8 cellular contexts compared by ENCODE assay signal in the genomic region with DNA sequence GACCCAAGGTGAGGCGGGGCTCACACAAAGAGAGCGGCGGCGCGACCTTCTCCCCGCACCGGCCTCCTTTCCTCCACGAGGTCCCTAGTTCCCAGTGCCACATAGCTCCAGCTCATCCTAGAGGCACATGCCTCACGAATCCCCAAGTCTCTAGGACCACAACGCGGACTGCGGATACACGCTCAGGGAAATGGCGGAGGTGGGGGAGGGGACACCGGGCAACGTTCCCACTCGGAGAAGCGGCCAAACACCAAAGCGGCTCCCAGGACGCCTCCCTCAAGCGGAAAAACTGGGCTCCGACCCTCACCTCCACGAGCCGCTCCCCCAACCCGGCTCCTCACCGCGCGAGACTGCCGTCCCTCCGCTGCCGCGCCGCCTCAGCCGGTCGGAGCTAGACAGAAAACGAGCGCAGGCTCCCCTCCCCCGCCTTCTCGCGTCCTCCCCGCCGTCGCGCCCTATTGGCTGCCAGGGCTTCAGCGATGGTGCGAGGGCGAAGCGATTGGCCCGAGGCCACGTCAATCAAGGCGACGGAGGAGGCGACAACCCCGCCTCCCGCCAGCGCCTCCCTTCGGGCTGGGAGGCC. TPM values are rescaled to one million over a fixed set of nuclear protein-coding genes. Genes with fewer than 3 reads are reported as not detected.
DNase-seq lines count a peak whose midpoint lies in the region; ATAC-seq and TF ChIP-seq lines count a peak whose summit lies in the region.

Gene HNRNPK (minus strand): TSS at position 404 of the 583 bp plus-strand sequence. CDS start 1,963 bp downstream, outside the sequence.

- H3K4me1 Mint-ChIP-seq in IgD-negative memory B cell = peaks cover 30 to 46% (median 34%) of the 10 kb centered on the region in 3 donors

- ATAC-seq in GM21576 (IDR thresholded peaks at IDR 0.05; ENCODE audit: unreplicated experiment) = peak; percentile 83
- peak; percentile 93 for ATAC-seq in mucosa of descending colon

- H3K4me3 ChIP-seq in mucosa of descending colon = peak within 1 kb of the TSS; percentile 92

- H3K36me3 ChIP-seq in mucosa of descending colon (ENCODE audit: low read depth) = peaks cover 19% of the 10 kb centered on the region

- peak within 1 kb of the TSS; percentile 98 to 100 (median 99) for H3K27ac Mint-ChIP-seq in IgD-negative memory B cell

- TF ChIP-seq CTCF in mucosa of descending colon (IDR thresholded peaks at IDR 0.05) = no peak

- intact Hi-C loops in mucosa of descending colon (cut with DNase I, micrococcal nuclease) = loop anchor here in 1 of 2 donors (10.0 kb wide), 1 partner anchor 195 kb away; no protein-coding TSS in a partner anchor

- DNase-seq in DMS153 (lab: John Stamatoyannopoulos, UW) (peak; percentile 94), OCI-M1 (lab: John Stamatoyannopoulos, UW) (peak; percentile 98), activated T-cell treated with anti-CD3 and anti-CD28 coated beads for 48 hours (ENCODE audit: low read depth) (peak; percentile 99), epithelial cell of prostate (ENCODE audit: low read depth, low spot score) (peak; percentile 90), mucosa of descending colon (peak; percentile 99 to 100 (median 99))
- DNase-seq in stimulated activated CD8-positive, alpha-beta memory T cell treated with anti-CD3 and anti-CD28 coated beads, Interleukin-4, amount 100 ng/mL, for 1 hour (ENCODE audit: low read depth in 2 of 2, low spot score in 1 of 2) = peak; percentile 99

- H3K4me1 ChIP-seq in mucosa of descending colon (ENCODE audit: low read depth) = peaks cover 17% of the 10 kb centered on the region

- peak within 1 kb of the TSS; percentile 92 for H3K27ac ChIP-seq in epithelial cell of prostate

- H3K27me3 Mint-ChIP-seq in IgD-negative memory B cell = no peaks in the 10 kb centered on the region

- H3K36me3 Mint-ChIP-seq in IgD-negative memory B cell = peaks cover 2% of the 10 kb centered on the region

- H3K4me3 Mint-ChIP-seq in IgD-negative memory B cell = peak within 1 kb of the TSS; percentile 98 to 100 (median 100)

- H3K9me3 ChIP-seq in mucosa of descending colon = no peaks in the 10 kb centered on the region

- H3K9me3 Mint-ChIP-seq in IgD-negative memory B cell = no peaks in the 10 kb centered on the region

RNA-seq across cellular contexts. Expression of gene HNRNPK, which starts in this region (rescaled TPM):
- polyA plus RNA-seq in IgD-negative memory B cell = 763 TPM
- total RNA-seq in mucosa of descending colon = 100 to 1,000 TPM; 386 to 461 (median 421) TPM

Comparison
In these comparisons a context has a peak if more than half of its experiments do, and no peak if none do; other contexts are left out.
1. Peak in every context shown above with its lines: DNase-seq, ATAC-seq, H3K4me3 ChIP-seq and H3K27ac ChIP-seq.